In genomic region chr11:189843-190311, GRCh38 we compare ENCODE assay signal across 8 cellular contexts. TPM values are rescaled to one million over a fixed set of nuclear protein-coding genes. Genes with fewer than 3 reads are reported as not detected.
DNase-seq lines count a peak whose midpoint lies in the region; ATAC-seq and TF ChIP-seq lines count a peak whose summit lies in the region.
"Not testable (repeated sequence)": the region's sequence is repeated elsewhere in the genome, so short reads cannot be mapped to it uniquely, and the experiment has no call there.

No MANE protein-coding gene starts in this region.

- H3K27me3 ChIP-seq in foreskin keratinocyte; neutrophil; aorta (ENCODE audit: control insufficient read depth in 1 of 2, insufficient read depth in 2 of 2, low read length in 1 of 2): not testable (repeated sequence)

- TF ChIP-seq CTCF in foreskin keratinocyte (conservative IDR thresholded peaks at IDR 0.05) = not testable (repeated sequence)
- TF ChIP-seq CTCF in neutrophil (IDR thresholded peaks at IDR 0.05) = peak; percentile 63

- not testable (repeated sequence) for H3K9me3 Mint-ChIP-seq in activated T-helper 1 cell treated with anti-CD3 and anti-CD28 coated beads, Interleukin-12 subunit alpha, Interleukin-12 subunit beta, Interleukin-2, Interleukin-4 antibody, amounts not matched to agents 30 ng/mL and 10 ng/mL and 1 ng/mL, durations not matched to agents 14 hours and 24 hours and 36 hours

- peak; percentile 38 for DNase-seq in activated T-helper 1 cell treated with anti-CD3 and anti-CD28 coated beads, Interleukin-12 subunit alpha, Interleukin-12 subunit beta, Interleukin-2, Interleukin-4 antibody, amounts not matched to agents 30 ng/mL and 10 ng/mL and 1 ng/mL, durations not matched to agents 14 hours and 24 hours and 36 hours (ENCODE audit: low spot score)
- not testable (repeated sequence) for DNase-seq in foreskin keratinocyte
- DNase-seq in aorta = peak; percentile 37 to 80

- ATAC-seq in GM18867 (IDR thresholded peaks at IDR 0.05; ENCODE audit: unreplicated experiment) (peak; percentile 71), GM21786 (IDR thresholded peaks at IDR 0.05; ENCODE audit: unreplicated experiment) (peak; percentile 75), HG03159 (IDR thresholded peaks at IDR 0.05; ENCODE audit: unreplicated experiment) (peak; percentile 73), SK-N-SH treated with all-trans-retinoic acid at 6 μM for 48 hours (peak; percentile 39), foreskin keratinocyte (peak; percentile 77), aorta (ENCODE audit: low FRiP score) (peak; percentile 60)

- H3K36me3 ChIP-seq in neutrophil; aorta (ENCODE audit: control insufficient read depth in 1 of 2, insufficient read depth in 2 of 2, low read length in 1 of 2): not testable (repeated sequence)

- H3K27me3 Mint-ChIP-seq in activated T-helper 1 cell treated with anti-CD3 and anti-CD28 coated beads, Interleukin-12 subunit alpha, Interleukin-12 subunit beta, Interleukin-2, Interleukin-4 antibody, amounts not matched to agents 30 ng/mL and 10 ng/mL and 1 ng/mL, durations not matched to agents 14 hours and 24 hours and 36 hours (ENCODE audit: insufficient read depth) = not testable (repeated sequence)

- not testable (repeated sequence) for H3K4me3 ChIP-seq in neutrophil (ENCODE audit: low read depth in 1 of 2, low read length in 1 of 2); aorta (ENCODE audit: low read length in 2 of 2)

- H3K4me1 ChIP-seq in foreskin keratinocyte; neutrophil (ENCODE audit: control insufficient read depth in 1 of 2, insufficient read depth in 1 of 2, low read depth in 1 of 2, low read length in 1 of 2); aorta (ENCODE audit: control insufficient read depth in 1 of 2, insufficient read depth in 2 of 2, low read length in 2 of 2): not testable (repeated sequence)

- not testable (repeated sequence) for H3K36me3 Mint-ChIP-seq in activated T-helper 1 cell treated with anti-CD3 and anti-CD28 coated beads, Interleukin-12 subunit alpha, Interleukin-12 subunit beta, Interleukin-2, Interleukin-4 antibody, amounts not matched to agents 30 ng/mL and 10 ng/mL and 1 ng/mL, durations not matched to agents 14 hours and 24 hours and 36 hours (ENCODE audit: low read depth)

- WGBS in aorta, 2 donors = 51 to 61% methylated on average over 9 to 10 of the region's 25 CpGs

- H3K27ac Mint-ChIP-seq in activated T-helper 1 cell treated with anti-CD3 and anti-CD28 coated beads, Interleukin-12 subunit alpha, Interleukin-12 subunit beta, Interleukin-2, Interleukin-4 antibody, amounts not matched to agents 30 ng/mL and 10 ng/mL and 1 ng/mL, durations not matched to agents 14 hours and 24 hours and 36 hours = not testable (repeated sequence)

- intact Hi-C loops in activated T-helper 1 cell treated with anti-CD3 and anti-CD28 coated beads, Interleukin-12 subunit alpha, Interleukin-12 subunit beta, Interleukin-2, Interleukin-4 antibody, amounts not matched to agents 30 ng/mL and 10 ng/mL and 1 ng/mL, durations not matched to agents 14 hours and 24 hours and 36 hours (cut with micrococcal nuclease); aorta (cut with DNase I): not testable (repeated sequence)

- H3K4me1 Mint-ChIP-seq in activated T-helper 1 cell treated with anti-CD3 and anti-CD28 coated beads, Interleukin-12 subunit alpha, Interleukin-12 subunit beta, Interleukin-2, Interleukin-4 antibody, amounts not matched to agents 30 ng/mL and 10 ng/mL and 1 ng/mL, durations not matched to agents 14 hours and 24 hours and 36 hours (ENCODE audit: low read depth) = not testable (repeated sequence)

- H3K9me3 ChIP-seq in neutrophil; aorta (ENCODE audit: control insufficient read depth, low read length): not testable (repeated sequence)

- H3K4me3 Mint-ChIP-seq in activated T-helper 1 cell treated with anti-CD3 and anti-CD28 coated beads, Interleukin-12 subunit alpha, Interleukin-12 subunit beta, Interleukin-2, Interleukin-4 antibody, amounts not matched to agents 30 ng/mL and 10 ng/mL and 1 ng/mL, durations not matched to agents 14 hours and 24 hours and 36 hours = not testable (repeated sequence)

- H3K27ac ChIP-seq in foreskin keratinocyte; neutrophil; aorta (ENCODE audit: low read depth in 1 of 2, low read length in 2 of 2): not testable (repeated sequence)

RNA-seq across cellular contexts. Expression of gene SCGB1C1, which starts 3.0 kb away (rescaled TPM):
- total RNA-seq in activated T-helper 1 cell treated with anti-CD3 and anti-CD28 coated beads, Interleukin-12 subunit alpha, Interleukin-12 subunit beta, Interleukin-2, Interleukin-4 antibody, amounts not matched to agents 30 ng/mL and 10 ng/mL and 1 ng/mL, durations not matched to agents 14 hours and 24 hours and 36 hours = not detected in 2 replicates
- total RNA-seq in foreskin keratinocyte (not detected in 2 replicates), aorta (not detected)
- polyA plus RNA-seq in foreskin keratinocyte (not detected in 2 replicates), aorta (not detected)

RNA-seq across cellular contexts. Expression of gene BET1L, which starts 17.3 kb away (rescaled TPM):
- total RNA-seq in activated T-helper 1 cell treated with anti-CD3 and anti-CD28 coated beads, Interleukin-12 subunit alpha, Interleukin-12 subunit beta, Interleukin-2, Interleukin-4 antibody, amounts not matched to agents 30 ng/mL and 10 ng/mL and 1 ng/mL, durations not matched to agents 14 hours and 24 hours and 36 hours = 42.0 and 48.7 TPM in 2 replicates
- 16.9 and 20.8 TPM in 2 replicates for total RNA-seq in foreskin keratinocyte
- 23.1 and 25.0 TPM in 2 replicates for polyA plus RNA-seq in foreskin keratinocyte
- total RNA-seq in aorta = 10 to 100 TPM; 50.3 to 55.4 TPM
- 10 to 100 TPM; 24.0 to 40.1 TPM for polyA plus RNA-seq in aorta

RNA-seq across cellular contexts. Expression of gene RIC8A, which starts 17.6 kb away (rescaled TPM):
- 132 and 149 TPM in 2 replicates for total RNA-seq in activated T-helper 1 cell treated with anti-CD3 and anti-CD28 coated beads, Interleukin-12 subunit alpha, Interleukin-12 subunit beta, Interleukin-2, Interleukin-4 antibody, amounts not matched to agents 30 ng/mL and 10 ng/mL and 1 ng/mL, durations not matched to agents 14 hours and 24 hours and 36 hours
- total RNA-seq in foreskin keratinocyte (143 and 159 TPM in 2 replicates), aorta (10 to 100 TPM; 70.1 to 77.3 TPM)
- polyA plus RNA-seq in foreskin keratinocyte (113 and 121 TPM in 2 replicates), aorta (10 to 100 TPM; 30.6 to 65.6 TPM)

RNA-seq across cellular contexts. Expression of gene SIRT3, which starts 46.3 kb away (rescaled TPM):
- 11.6 and 14.8 TPM in 2 replicates for total RNA-seq in activated T-helper 1 cell treated with anti-CD3 and anti-CD28 coated beads, Interleukin-12 subunit alpha, Interleukin-12 subunit beta, Interleukin-2, Interleukin-4 antibody, amounts not matched to agents 30 ng/mL and 10 ng/mL and 1 ng/mL, durations not matched to agents 14 hours and 24 hours and 36 hours
- total RNA-seq in foreskin keratinocyte (8.0 and 8.1 TPM in 2 replicates), aorta (10 to 100 TPM in 1 of 2 donors, 1 to 10 TPM in 1; 8.6 to 17.6 TPM)
- polyA plus RNA-seq in foreskin keratinocyte (9.5 and 11.4 TPM in 2 replicates), aorta (10 to 100 TPM; 14.8 to 24.8 TPM)

RNA-seq across cellular contexts. Expression of gene PSMD13, which starts 46.9 kb away (rescaled TPM):
- total RNA-seq in activated T-helper 1 cell treated with anti-CD3 and anti-CD28 coated beads, Interleukin-12 subunit alpha, Interleukin-12 subunit beta, Interleukin-2, Interleukin-4 antibody, amounts not matched to agents 30 ng/mL and 10 ng/mL and 1 ng/mL, durations not matched to agents 14 hours and 24 hours and 36 hours = 261 and 266 TPM in 2 replicates
- 163 and 185 TPM in 2 replicates for total RNA-seq in foreskin keratinocyte
- 182 and 190 TPM in 2 replicates for polyA plus RNA-seq in foreskin keratinocyte
- 10 to 100 TPM; 75.4 to 80.9 TPM for total RNA-seq in aorta
- 100 to 1,000 TPM in 1 of 2 donors, 10 to 100 TPM in 1; 70.9 to 123 TPM for polyA plus RNA-seq in aorta
